In genomic region chr7:23467731-23468720, GRCh38 we compare ENCODE assay signal across 9 cellular contexts. TPM values are rescaled to one million over a fixed set of nuclear protein-coding genes. Genes with fewer than 3 reads are reported as not detected.
DNase-seq lines count a peak whose midpoint lies in the region; ATAC-seq and TF ChIP-seq lines count a peak whose summit lies in the region.
"Had no signal": no experiment of that assay in that cellular context is flagged by ENCODE, and none has a peak within 500 bp of the region (broad histone marks: within the 10 kb centered on the region; RNA-seq: fewer than 3 reads in every experiment).

No MANE protein-coding gene starts in this region.

- H3K4me3 Mint-ChIP-seq in central memory CD8-positive, alpha-beta T cell: peak overlapping the region; percentile 61
- peak overlapping the region; percentile 45 to 87 (median 73) for H3K4me3 Mint-ChIP-seq in naive thymus-derived CD8-positive, alpha-beta T cell

- BruUV-seq in PC-3 (replicated peaks; lab: Mats Ljungman, UMichigan): TSS peak; percentile 9

- peaks cover 19% of the 10 kb centered on the region for H3K36me3 Mint-ChIP-seq in central memory CD8-positive, alpha-beta T cell (ENCODE audit: insufficient read depth)
- peaks cover 0 to 7% (median 4%) of the 10 kb centered on the region in 3 donors for H3K36me3 Mint-ChIP-seq in naive thymus-derived CD8-positive, alpha-beta T cell

- peak overlapping the region; percentile 74 for H3K4me2 ChIP-seq in BLaER1
- H3K4me2 ChIP-seq in PC-3 (ENCODE audit: low read length): peak overlapping the region; percentile 84

- H3K36me3 ChIP-seq in BLaER1 (no peaks in the 10 kb centered on the region), PC-3 (ENCODE audit: low read depth, low read length) (no peaks in the 10 kb centered on the region)

- intact Hi-C loops in PC-3 (cut with micrococcal nuclease): no loop called here

- peaks cover 85% of the 10 kb centered on the region for H3K27me3 Mint-ChIP-seq in central memory CD8-positive, alpha-beta T cell
- peaks cover 48 to 76% (median 71%) of the 10 kb centered on the region in 5 donors for H3K27me3 Mint-ChIP-seq in naive thymus-derived CD8-positive, alpha-beta T cell

- H3K27me3 ChIP-seq in BLaER1 (peaks cover 91% of the 10 kb centered on the region), PC-3 (ENCODE audit: low read length) (no peaks in the 10 kb centered on the region)

- H3K9me3 ChIP-seq in BLaER1 (no peaks in the 10 kb centered on the region), PC-3 (ENCODE audit: low read length) (no peaks in the 10 kb centered on the region)

- DNase-seq in PC-3: peak; percentile 28
- DNase-seq in central memory CD8-positive, alpha-beta T cell (ENCODE audit: low spot score in 2 of 2): peak in 1 of 2 donors; percentile 16
- DNase-seq in naive thymus-derived CD8-positive, alpha-beta T cell: peak in 1 of 10 donors; percentile 30
- DNase-seq in hepatic stellate cell (ENCODE audit: low spot score): no peak

- no peaks in the 10 kb centered on the region for H3K9me3 Mint-ChIP-seq in central memory CD8-positive, alpha-beta T cell
- H3K9me3 Mint-ChIP-seq in naive thymus-derived CD8-positive, alpha-beta T cell: peaks cover 0 to 10% (median 0%) of the 10 kb centered on the region in 9 donors

- TF ChIP-seq CTCF in PC-3 (conservative IDR thresholded peaks at IDR 0.05; ENCODE audit: low read depth, low read length): no peak

- H2AFZ ChIP-seq in PC-3 (ENCODE audit: low read length): peak overlapping the region; percentile 69

- in situ Hi-C loops in GM18951 (cut with MboI; ENCODE audit: low sequenced_read_pairs, unreplicated experiment): no loop called here

- H3K9ac ChIP-seq in BLaER1: no peak overlapping the region
- H3K9ac ChIP-seq in PC-3 (ENCODE audit: low read length): peak overlapping the region; percentile 61

- H3K9me2 ChIP-seq in PC-3 (replicated peaks; ENCODE audit: low read length): no peaks in the 10 kb centered on the region

- peaks cover 19% of the 10 kb centered on the region for H3K4me1 Mint-ChIP-seq in central memory CD8-positive, alpha-beta T cell
- peaks cover 21 to 41% (median 34%) of the 10 kb centered on the region in 4 donors for H3K4me1 Mint-ChIP-seq in naive thymus-derived CD8-positive, alpha-beta T cell

- H3K27ac ChIP-seq in BLaER1 (no peak overlapping the region), PC-3 (ENCODE audit: low read length) (peak overlapping the region; percentile 32)
- H3K27ac ChIP-seq: skin epidermis had no signal

- ATAC-seq in PC-3: peak; percentile 7
- no peak for ATAC-seq in central memory CD8-positive, alpha-beta T cell (replicated peaks; ENCODE audit: extremely low read depth, poor library complexity, severe bottlenecking)
- peak; percentile 21 to 37 for ATAC-seq in naive thymus-derived CD8-positive, alpha-beta T cell
- no peak for ATAC-seq in GM18861 (IDR thresholded peaks at IDR 0.05; ENCODE audit: unreplicated experiment)
- ATAC-seq in HG02970 (IDR thresholded peaks at IDR 0.05; ENCODE audit: low FRiP score, unreplicated experiment): no peak

- peak; percentile 45 for TF ChIP-seq POLR2A in GM18951 (IDR thresholded peaks at IDR 0.05; ENCODE audit: extremely low read depth, insufficient read depth, insufficient read length)

- H3F3A ChIP-seq in PC-3 (ENCODE audit: low read length, unreplicated experiment): no peaks in the 10 kb centered on the region

- POLR2A ChIA-PET in PC-3 (lab: Charles Lee; ENCODE audit: unreplicated experiment): no interaction called here
- POLR2A ChIA-PET in naive thymus-derived CD8-positive, alpha-beta T cell (lab: Charles Lee): no interaction called here

- H4K20me1 ChIP-seq in BLaER1: peaks cover 75% of the 10 kb centered on the region
- no peaks in the 10 kb centered on the region for H4K20me1 ChIP-seq in PC-3 (ENCODE audit: low read length)

- H3K4me1 ChIP-seq in BLaER1 (peaks cover 29% of the 10 kb centered on the region), PC-3 (ENCODE audit: insufficient read depth, low read length) (peaks cover 57% of the 10 kb centered on the region)

- CTCF ChIA-PET in PC-3 (lab: Charles Lee): interaction anchor here (0.5 to 1.4 kb wide), 3 partner anchors 110 to 1632 kb away, joined by 3 to 5 read pairs (median 5); no protein-coding TSS in a partner anchor

- no peak overlapping the region for H3K27ac Mint-ChIP-seq in central memory CD8-positive, alpha-beta T cell (ENCODE audit: low read depth)
- H3K27ac Mint-ChIP-seq in naive thymus-derived CD8-positive, alpha-beta T cell: no peak overlapping the region

- H3K4me3 ChIP-seq in BLaER1: peak overlapping the region; percentile 55; the same call in 1 of the 2 replicates
- H3K4me3 ChIP-seq in PC-3 (ENCODE audit: low read length): peak overlapping the region; percentile 65

- peaks cover 70% of the 10 kb centered on the region for H3K79me2 ChIP-seq in PC-3 (ENCODE audit: low read length)

RNA-seq across cellular contexts. Expression of gene IGF2BP3, which starts 2.3 kb away (rescaled TPM):
- 8.9 and 11.7 TPM in 2 replicates for total RNA-seq in PC-3 (2014; rRNA removed)
- total RNA-seq in naive thymus-derived CD8-positive, alpha-beta T cell: not detected
- under 1 TPM in 2 of 3 donors, not detected in 1; 0.09 to 0.64 TPM for polyA plus RNA-seq in naive thymus-derived CD8-positive, alpha-beta T cell

Comparison
In these comparisons a context has a peak if more than half of its experiments do, and no peak if none do; other contexts are left out.
1. ATAC-seq: peak in PC-3 (single experiment) and naive thymus-derived CD8-positive, alpha-beta T cell (2 of 2); none in central memory CD8-positive, alpha-beta T cell (single experiment), GM18861 (single experiment) and HG02970 (single experiment).